Comparison of ENCODE assay signal across 18 cellular contexts in genomic region chr2:610465-610864, GRCh38.
"Had no signal": no experiment of that assay in that cellular context is flagged by ENCODE, and none has a peak within 500 bp of the region (broad histone marks: within the 10 kb centered on the region; RNA-seq: fewer than 3 reads in every experiment).

No MANE protein-coding gene starts in this region.

- H3K4me3 ChIP-seq: coronary artery, dorsolateral prefrontal cortex, esophagus muscularis mucosa, gastroesophageal sphincter, heart left ventricle, hepatocyte, left lung, lower lobe of right lung had no signal

- DNase-seq: dermis blood vessel endothelial cell; dorsolateral prefrontal cortex; effector CD4-positive, alpha-beta T cell; effector memory CD4-positive, alpha-beta T cell; foreskin keratinocyte; heart left ventricle; hypothalamus; immature natural killer cell; left cardiac atrium; left lung; left ventricle myocardium superior; lower lobe of right lung; mesenchymal stem cell; midbrain had no signal

- H3K9me3 ChIP-seq: esophagus muscularis mucosa, gastroesophageal sphincter, heart left ventricle, left lung, lower lobe of right lung had no signal

- H3K36me3 Mint-ChIP-seq: immature natural killer cell had no signal

- H3K27me3 ChIP-seq: foreskin keratinocyte, hepatocyte, left lung had no signal

- ATAC-seq: foreskin keratinocyte, gastroesophageal sphincter, heart left ventricle, left cardiac atrium, left lung, left ventricle myocardium superior, lower lobe of right lung had no signal

- H3K27ac Mint-ChIP-seq: immature natural killer cell had no signal

- H3K4me2 ChIP-seq: hepatocyte had no signal

- H3K4me1 ChIP-seq: esophagus muscularis mucosa, foreskin keratinocyte, gastroesophageal sphincter, heart left ventricle, left lung, lower lobe of right lung had no signal

- H3K4me1 Mint-ChIP-seq: immature natural killer cell had no signal

- H3K4me3 Mint-ChIP-seq: immature natural killer cell had no signal

- H3K36me3 ChIP-seq: esophagus muscularis mucosa, gastroesophageal sphincter, heart left ventricle, left lung, lower lobe of right lung had no signal

- H2AFZ ChIP-seq: hepatocyte had no signal

- H3K27ac ChIP-seq: coronary artery, dorsolateral prefrontal cortex, esophagus muscularis mucosa, foreskin keratinocyte, gastroesophageal sphincter, heart left ventricle, hepatocyte, left lung, lower lobe of right lung had no signal

- H3K9me3 Mint-ChIP-seq: immature natural killer cell had no signal
